Comparison of ENCODE assay signal across 18 cellular contexts in the genomic region with DNA sequence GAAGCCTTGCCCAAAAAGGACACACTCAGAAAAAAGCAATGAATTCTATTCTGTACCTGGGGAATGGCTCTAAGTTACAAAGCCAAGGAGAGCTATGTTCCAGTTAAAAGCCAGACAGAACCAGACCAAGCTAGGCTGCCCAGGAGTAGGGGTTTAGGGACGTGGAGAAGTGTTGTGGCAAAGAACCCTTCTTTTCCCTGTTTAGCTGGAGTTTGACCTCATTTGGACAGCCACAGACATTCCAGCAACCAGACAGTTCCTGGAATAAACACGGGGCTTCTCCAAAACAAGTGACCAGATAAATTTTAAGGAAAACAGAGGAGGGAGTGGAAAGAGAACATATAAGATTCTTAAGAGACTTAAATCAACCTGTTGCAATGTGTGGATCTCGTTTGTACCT.
"Had no signal": no experiment of that assay in that cellular context is flagged by ENCODE, and none has a peak within 500 bp of the region (broad histone marks: within the 10 kb centered on the region; RNA-seq: fewer than 3 reads in every experiment).

No MANE protein-coding gene starts in this region.

- H3K27me3 ChIP-seq: stomach, thyroid gland had no signal

- H3K9me3 Mint-ChIP-seq: activated T-cell treated with anti-CD3 and anti-CD28 coated beads, Interleukin-2, amount 50 U/mL, for 24 hours; naive thymus-derived CD8-positive, alpha-beta T cell; T-helper 2 cell treated with Interferon-gamma antibody and Interleukin-4, amounts not matched to agents 5 μg/mL and 100 μg/mL, for 36 hours had no signal

- H3K4me1 Mint-ChIP-seq: activated CD8-positive, alpha-beta memory T cell treated with anti-CD3 and anti-CD28 coated beads, Interleukin-2, amount 10 ng/mL, durations not matched to agents 7 days and 5 days had no signal

- H3K27ac Mint-ChIP-seq: activated CD8-positive, alpha-beta memory T cell treated with anti-CD3 and anti-CD28 coated beads, Interleukin-2, amount 10 ng/mL, durations not matched to agents 7 days and 5 days; activated naive CD8-positive, alpha-beta T cell; T-helper 2 cell treated with Interferon-gamma antibody and Interleukin-4, amounts not matched to agents 5 μg/mL and 100 μg/mL, for 36 hours had no signal

- ATAC-seq: activated CD8-positive, alpha-beta memory T cell treated with anti-CD3 and anti-CD28 coated beads, Interleukin-2, amount 10 ng/mL, durations not matched to agents 7 days and 5 days; mucosa of descending colon; naive thymus-derived CD8-positive, alpha-beta T cell had no signal

- H3K36me3 ChIP-seq: thyroid gland had no signal

- FAIRE-seq: colon, endothelial cell of umbilical vein had no signal

- H3K27me3 Mint-ChIP-seq: activated CD8-positive, alpha-beta memory T cell treated with anti-CD3 and anti-CD28 coated beads, Interleukin-2, amount 10 ng/mL, durations not matched to agents 7 days and 5 days; activated naive CD8-positive, alpha-beta T cell; activated T-cell treated with anti-CD3 and anti-CD28 coated beads, Interleukin-2, amount 50 U/mL, for 24 hours; naive thymus-derived CD8-positive, alpha-beta T cell; progenitor cell of endocrine pancreas had no signal

- H3K9me3 ChIP-seq: mucosa of descending colon, stomach, thyroid gland had no signal

- H3K27ac ChIP-seq: stomach, thyroid gland had no signal

- H3K4me3 Mint-ChIP-seq: activated CD8-positive, alpha-beta memory T cell treated with anti-CD3 and anti-CD28 coated beads, Interleukin-2, amount 10 ng/mL, durations not matched to agents 7 days and 5 days; activated naive CD8-positive, alpha-beta T cell; activated T-cell treated with anti-CD3 and anti-CD28 coated beads, Interleukin-2, amount 50 U/mL, for 24 hours; naive thymus-derived CD8-positive, alpha-beta T cell; T-helper 2 cell treated with Interferon-gamma antibody and Interleukin-4, amounts not matched to agents 5 μg/mL and 100 μg/mL, for 36 hours had no signal

- DNase-seq: activated CD4-positive, alpha-beta T cell treated with anti-CD3 and anti-CD28 coated beads, Interleukin-2, amount 50 U/mL, for 48 hours; activated CD4-positive, CD25-positive, alpha-beta regulatory T cell treated with anti-CD3 and anti-CD28 coated beads, Interleukin-2, amount 50 U/mL, for 72 hours; activated CD8-positive, alpha-beta memory T cell treated with anti-CD3 and anti-CD28 coated beads, Interleukin-2, amount 10 ng/mL, durations not matched to agents 7 days and 5 days; activated effector memory CD4-positive, alpha-beta T cell treated with Interleukin-2 at 50 U/mL for 16 hours; activated T-cell treated with anti-CD3 and anti-CD28 coated beads, Interleukin-2, amount 50 U/mL, for 24 hours; anterior cingulate cortex; kidney glomerular epithelial cell; mucosa of descending colon; naive thymus-derived CD8-positive, alpha-beta T cell; stimulated activated CD4-positive, alpha-beta T cell treated with anti-CD3 and anti-CD28 coated beads, Interleukin-4, amount 100 ng/mL, for 1 hour; stomach; thyroid gland had no signal

- H3K4me3 ChIP-seq: lung, mucosa of descending colon, stomach, thyroid gland had no signal

- H3K4me1 ChIP-seq: stomach, thyroid gland had no signal
